Comparison of ENCODE assay signal across 3 cellular contexts in the genomic region with DNA sequence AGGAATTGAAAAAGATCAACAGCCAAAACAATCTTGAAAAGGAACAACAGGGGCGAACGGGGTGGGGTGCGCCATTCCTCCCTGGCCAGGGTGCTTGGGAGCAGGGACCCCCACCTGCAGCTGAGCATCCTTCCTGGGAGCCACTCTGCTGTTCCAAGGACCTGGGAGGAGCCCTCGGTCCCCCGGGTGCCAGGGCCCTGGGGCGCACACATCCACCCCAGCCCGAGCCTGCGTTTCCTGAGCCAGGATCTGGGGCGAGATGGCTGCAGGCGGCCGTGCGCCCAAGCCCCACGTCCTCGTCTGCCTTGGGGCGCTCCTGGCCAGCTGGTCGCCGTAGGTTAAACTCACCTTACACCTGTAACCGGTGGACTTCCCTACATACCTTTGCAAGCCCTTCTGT.
A peak's percentile ranks its signal among the peaks of the same experiment; 100 is the strongest.
TF ChIP-seq lines count a peak whose summit lies in the region.

No MANE protein-coding gene starts in this region.

TF ChIP-seq in SK-N-SH, 30 proteins besides CTCF, POLR2A, EP300 and RAD21:
- TF ChIP-seq RXRA (IDR thresholded peaks at IDR 0.05; ENCODE audit: borderline replicate concordance, low read depth), result no peak

TF ChIP-seq in SK-N-SH treated with all-trans-retinoic acid at 6 μM for 48 hours, 23 proteins besides CTCF, POLR2A, EP300 and RAD21:
- TF ChIP-seq TOX (CRISPR knock-in tag; IDR thresholded peaks at IDR 0.05; ENCODE audit: borderline replicate concordance), result no peak
- no peak for TF ChIP-seq POU6F1 (CRISPR knock-in tag; IDR thresholded peaks at IDR 0.05; ENCODE audit: borderline replicate concordance, low read depth)
- no peak for TF ChIP-seq CSRNP3 (CRISPR knock-in tag; IDR thresholded peaks at IDR 0.05)
- no peak for TF ChIP-seq ZC3H10 (CRISPR knock-in tag; IDR thresholded peaks at IDR 0.05)
- TF ChIP-seq ZNF70 (CRISPR knock-in tag; IDR thresholded peaks at IDR 0.05), result no peak
- TF ChIP-seq ARNTL (CRISPR knock-in tag; IDR thresholded peaks at IDR 0.05; ENCODE audit: borderline replicate concordance, low read depth), result no peak
- no peak for TF ChIP-seq ISL1 (CRISPR knock-in tag; IDR thresholded peaks at IDR 0.05)
- TF ChIP-seq ZFP3 (CRISPR knock-in tag; IDR thresholded peaks at IDR 0.05), result no peak
- no peak for TF ChIP-seq RARB (CRISPR knock-in tag; IDR thresholded peaks at IDR 0.05)
- no peak for TF ChIP-seq SNAI2 (CRISPR knock-in tag; IDR thresholded peaks at IDR 0.05)
TF ChIP-seq in SK-N-SH treated with all-trans-retinoic acid at 6 μM for 48 hours: peak in this region for 0.

TF ChIP-seq in K562, 482 proteins besides CTCF, POLR2A, EP300 and RAD21:
- TF ChIP-seq SP2 (IDR thresholded peaks at IDR 0.05; ENCODE audit: extremely low read depth, low read depth, low read length, poor library complexity, severe bottlenecking) (no peak), KDM2B (CRISPR knock-in tag; IDR thresholded peaks at IDR 0.05) (no peak), TEAD4 (IDR thresholded peaks at IDR 0.05; ENCODE audit: low read length) (no peak), TEAD4 (CRISPR knock-in tag; IDR thresholded peaks at IDR 0.05; ENCODE audit: borderline replicate concordance) (no peak), POLR2G (IDR thresholded peaks at IDR 0.05; ENCODE audit: low read depth, low read length) (peak; percentile 30; the same call in 1 of the 2 replicates), ZNF707 (CRISPR knock-in tag; conservative IDR thresholded peaks at IDR 0.05) (no peak)
TF ChIP-seq in K562: peak in this region for 1.
